Comparison of ENCODE assay signal across 22 cellular contexts in genomic region chr17:40580140-40580539, GRCh38. TPM values are rescaled to one million over a fixed set of nuclear protein-coding genes. Genes with fewer than 3 reads are reported as not detected.
A peak's percentile ranks its signal among the peaks of the same experiment; 100 is the strongest.
DNase-seq lines count a peak whose midpoint lies in the region; ATAC-seq and TF ChIP-seq lines count a peak whose summit lies in the region.
"Had no signal": no experiment of that assay in that cellular context is flagged by ENCODE, and none has a peak within 500 bp of the region (broad histone marks: within the 10 kb centered on the region; RNA-seq: fewer than 3 reads in every experiment).

No MANE protein-coding gene starts in this region.

- dilution Hi-C loops in IMR-90 (cut with HindIII; ENCODE audit: low sequenced_read_pairs, unreplicated experiment) = no loop called here

- H2BK5ac ChIP-seq in IMR-90 (ENCODE audit: low read depth, low read length, poor library complexity, severe bottlenecking) = no peak overlapping the region

- H4K8ac ChIP-seq in IMR-90 (ENCODE audit: low read depth in 2 of 2, low read length in 2 of 2) = no peak overlapping the region

- POLR2A ChIA-PET in IMR-90 (lab: Charles Lee; ENCODE audit: unreplicated experiment) = no interaction called here
- POLR2A ChIA-PET in activated naive CD8-positive, alpha-beta T cell treated with anti-CD3 and anti-CD28 coated beads, Interleukin-2, amount 10 ng/mL, durations not matched to agents 7 days and 5 days (lab: Charles Lee) = interaction anchor here (2.9 to 3.6 kb wide), 2 partner anchors 17 to 23 kb away, joined by 31 to 65 read pairs; partner anchors contain the start of gene CCR7

- no peak overlapping the region for H4K91ac ChIP-seq in IMR-90 (ENCODE audit: insufficient read depth, low read depth, low read length)

- no peak overlapping the region for H3K4me3 Mint-ChIP-seq in activated CD4-positive, alpha-beta T cell treated with anti-CD3 and anti-CD28 coated beads, Interleukin-2, amount 10 ng/mL, durations not matched to agents 24 days and 14 days
- H3K4me3 Mint-ChIP-seq in activated naive CD8-positive, alpha-beta T cell treated with anti-CD3 and anti-CD28 coated beads, Interleukin-2, amount 10 ng/mL, durations not matched to agents 7 days and 5 days = no peak overlapping the region

- no peaks in the 10 kb centered on the region for H3K9me1 ChIP-seq in IMR-90 (ENCODE audit: insufficient read depth, low read length)

- TF ChIP-seq POLR2A in IMR-90 (IDR thresholded peaks at IDR 0.05; ENCODE audit: low read depth, low read length) (no peak), spleen (IDR thresholded peaks at IDR 0.05) (no peak)

- no peak overlapping the region for H3K56ac ChIP-seq in IMR-90 (ENCODE audit: extremely low read depth, insufficient read depth, low read length)

- H3K79me1 ChIP-seq in IMR-90 (ENCODE audit: low read depth in 1 of 2, low read length in 2 of 2) = no peaks in the 10 kb centered on the region

- peaks cover 70% of the 10 kb centered on the region for H3K4me1 Mint-ChIP-seq in activated CD4-positive, alpha-beta T cell treated with anti-CD3 and anti-CD28 coated beads, Interleukin-2, amount 10 ng/mL, durations not matched to agents 24 days and 14 days
- H3K4me1 Mint-ChIP-seq in activated naive CD8-positive, alpha-beta T cell treated with anti-CD3 and anti-CD28 coated beads, Interleukin-2, amount 10 ng/mL, durations not matched to agents 7 days and 5 days = peaks cover 70% of the 10 kb centered on the region

- DNase-seq in activated CD4-positive, alpha-beta T cell treated with anti-CD3 and anti-CD28 coated beads, Interleukin-2, amount 10 ng/mL, durations not matched to agents 24 days and 14 days = no peak
- DNase-seq in activated CD4-positive, alpha-beta T cell treated with anti-CD3 and anti-CD28 coated beads, Interleukin-2, amount 50 U/mL, for 4 hours = no peak
- DNase-seq in IMR-90 (no peak), spleen (no peak), SK-N-DZ (ENCODE audit: low spot score) (no peak), NCI-H345 (lab: John Stamatoyannopoulos, UW) (no peak)
- DNase-seq in activated naive CD8-positive, alpha-beta T cell treated with anti-CD3 and anti-CD28 coated beads, Interleukin-2, amount 10 ng/mL, durations not matched to agents 7 days and 5 days = no peak
- DNase-seq: COR-L47, H7, NCI-H1105, NCI-H1694, NCI-H2107, NCI-H226, NCI-H69, OCI-M1, SIG-M5 had no signal

- in situ Hi-C loops in IMR-90 (cut with MboI; ENCODE audit: low sequenced_read_pairs) = no loop called here

- TF ChIP-seq RAD21 in IMR-90 (IDR thresholded peaks at IDR 0.05; ENCODE audit: low read length) = no peak

- no peak overlapping the region for H3K23ac ChIP-seq in IMR-90 (ENCODE audit: low read depth, low read length)

- no peak overlapping the region for H2AK9ac ChIP-seq in IMR-90 (replicated peaks; ENCODE audit: low read depth, low read length, poor library complexity)

- ATAC-seq in IMR-90 (ENCODE audit: low read depth) (no peak), GM19395 (IDR thresholded peaks at IDR 0.05; ENCODE audit: unreplicated experiment) (no peak)
- ATAC-seq in activated naive CD8-positive, alpha-beta T cell treated with anti-CD3 and anti-CD28 coated beads, Interleukin-2, amount 10 ng/mL, durations not matched to agents 7 days and 5 days (ENCODE audit: low read depth) = no peak

- no peak overlapping the region for H3K18ac ChIP-seq in IMR-90 (ENCODE audit: low read depth, low read length)

- H3K9me3 ChIP-seq in IMR-90 (ENCODE audit: control insufficient read depth, insufficient read depth, low read length) (0 out of 2 replicates have a peak, but pooled peaks cover 2% of the 10 kb centered on the region), spleen (peaks cover 0 to 16% (median 9%) of the 10 kb centered on the region in 8 donors)

- H3K4ac ChIP-seq in IMR-90 (ENCODE audit: low read depth, low read length) = no peak overlapping the region

- no peak overlapping the region for H4K5ac ChIP-seq in IMR-90 (ENCODE audit: low read depth, low read length)

- peak overlapping the region; percentile 65 for H3K27ac Mint-ChIP-seq in activated CD4-positive, alpha-beta T cell treated with anti-CD3 and anti-CD28 coated beads, Interleukin-2, amount 10 ng/mL, durations not matched to agents 24 days and 14 days
- peak overlapping the region; percentile 79 for H3K27ac Mint-ChIP-seq in activated naive CD8-positive, alpha-beta T cell treated with anti-CD3 and anti-CD28 coated beads, Interleukin-2, amount 10 ng/mL, durations not matched to agents 7 days and 5 days

- H3K9me3 Mint-ChIP-seq in activated CD4-positive, alpha-beta T cell treated with anti-CD3 and anti-CD28 coated beads, Interleukin-2, amount 10 ng/mL, durations not matched to agents 24 days and 14 days = peaks cover 19% of the 10 kb centered on the region
- H3K9me3 Mint-ChIP-seq in activated naive CD8-positive, alpha-beta T cell treated with anti-CD3 and anti-CD28 coated beads, Interleukin-2, amount 10 ng/mL, durations not matched to agents 7 days and 5 days = peaks cover 19% of the 10 kb centered on the region

- no peak overlapping the region for H2BK20ac ChIP-seq in IMR-90 (ENCODE audit: low read depth, low read length)

- no peak overlapping the region for H3K9ac ChIP-seq in IMR-90 (ENCODE audit: low read depth, low read length)
- H3K9ac ChIP-seq: BLaER1 had no signal

- TF ChIP-seq CTCF in IMR-90 (conservative IDR thresholded peaks at IDR 0.05; ENCODE audit: low read depth, low read length) (no peak), spleen (IDR thresholded peaks at IDR 0.05 in 8 of 11, conservative IDR thresholded peaks at IDR 0.05 in 3 of 11) (no peak)

- H3K4me2 ChIP-seq in IMR-90 (ENCODE audit: low read depth, low read length) = no peak overlapping the region
- H3K4me2 ChIP-seq: BLaER1 had no signal

- no peak overlapping the region for H3K27ac ChIP-seq in IMR-90 (ENCODE audit: insufficient read depth, low read length)
- H3K27ac ChIP-seq in spleen = peak overlapping the region in 5 of 8 donors; percentile 67 to 90 (median 80)
- H3K27ac ChIP-seq: BLaER1 had no signal

- peaks cover 22% of the 10 kb centered on the region for H3K36me3 Mint-ChIP-seq in activated CD4-positive, alpha-beta T cell treated with anti-CD3 and anti-CD28 coated beads, Interleukin-2, amount 10 ng/mL, durations not matched to agents 24 days and 14 days (ENCODE audit: low read depth)
- peaks cover 31% of the 10 kb centered on the region for H3K36me3 Mint-ChIP-seq in activated naive CD8-positive, alpha-beta T cell treated with anti-CD3 and anti-CD28 coated beads, Interleukin-2, amount 10 ng/mL, durations not matched to agents 7 days and 5 days

- no peak overlapping the region for H2AFZ ChIP-seq in IMR-90 (replicated peaks; ENCODE audit: low read length, poor library complexity)

- H3K14ac ChIP-seq in IMR-90 (replicated peaks; ENCODE audit: low read depth, low read length) = no peak overlapping the region

- H3K27me3 ChIP-seq in IMR-90 (ENCODE audit: control insufficient read depth, insufficient read depth, low read length) = peaks cover 36% of the 10 kb centered on the region
- H3K27me3 ChIP-seq in spleen (replicated peaks in 1 of 7) = no peaks in the 10 kb centered on the region
- H3K27me3 ChIP-seq: BLaER1 had no signal

- intact Hi-C loops in activated CD4-positive, alpha-beta T cell treated with anti-CD3 and anti-CD28 coated beads, Interleukin-2, amount 10 ng/mL, durations not matched to agents 24 days and 14 days (cut with micrococcal nuclease) = no loop called here
- intact Hi-C loops in IMR-90 (cut with micrococcal nuclease) (no loop called here), spleen (cut with DNase I; ENCODE audit: low total_unique reads) (no loop called here)

- H3K27me3 Mint-ChIP-seq in activated CD4-positive, alpha-beta T cell treated with anti-CD3 and anti-CD28 coated beads, Interleukin-2, amount 10 ng/mL, durations not matched to agents 24 days and 14 days = no peaks in the 10 kb centered on the region
- H3K27me3 Mint-ChIP-seq in activated naive CD8-positive, alpha-beta T cell treated with anti-CD3 and anti-CD28 coated beads, Interleukin-2, amount 10 ng/mL, durations not matched to agents 7 days and 5 days = no peaks in the 10 kb centered on the region

- H2AK5ac ChIP-seq in IMR-90 (ENCODE audit: low read depth, low read length) = no peak overlapping the region

- no peaks in the 10 kb centered on the region for H3K4me1 ChIP-seq in IMR-90 (ENCODE audit: control insufficient read depth, insufficient read depth, low read length)
- H3K4me1 ChIP-seq in spleen = peaks cover 22 to 68% (median 37%) of the 10 kb centered on the region in 6 donors

- H3K36me3 ChIP-seq in IMR-90 (ENCODE audit: control insufficient read depth, insufficient read depth, low read length) (no peaks in the 10 kb centered on the region), spleen (no peaks in the 10 kb centered on the region)
- H3K36me3 ChIP-seq: BLaER1 had no signal

- H4K20me1 ChIP-seq in IMR-90 (ENCODE audit: insufficient read depth, low read length) = no peaks in the 10 kb centered on the region
- H4K20me1 ChIP-seq: BLaER1 had no signal

- no peak overlapping the region for H2BK15ac ChIP-seq in IMR-90 (ENCODE audit: low read depth, low read length)

- H2BK120ac ChIP-seq in IMR-90 (ENCODE audit: low read depth, low read length) = no peak overlapping the region

- CTCF ChIA-PET in IMR-90 (lab: Yijun Ruan, JAX) = no interaction called here

- BruUV-seq in IMR-90 (replicated peaks; lab: Mats Ljungman, UMichigan) = no TSS peak

- H3K4me3 ChIP-seq in IMR-90 (ENCODE audit: insufficient read depth, low read depth, low read length) (no peak overlapping the region), spleen (no peak overlapping the region)
- H3K4me3 ChIP-seq: BLaER1 had no signal

TF ChIP-seq in IMR-90, 13 proteins besides CTCF, POLR2A, EP300 and RAD21:
- peak; percentile 37; the same call in 1 of the 2 replicates for TF ChIP-seq CEBPB (IDR thresholded peaks at IDR 0.05; ENCODE audit: low read depth, low read length)
- no peak for TF ChIP-seq BHLHE40 (IDR thresholded peaks at IDR 0.05; ENCODE audit: low read depth, low read length)
TF ChIP-seq in IMR-90: peak in this region for 1.

RNA-seq across cellular contexts. Expression of gene CCR7, which starts 14.9 kb away (rescaled TPM):
- 217 and 220 TPM in 2 replicates for total RNA-seq in activated CD4-positive, alpha-beta T cell treated with anti-CD3 and anti-CD28 coated beads, Interleukin-2, amount 10 ng/mL, durations not matched to agents 24 days and 14 days
- 0.28 and 0.36 TPM in 2 replicates for total RNA-seq in IMR-90 (2012; rRNA removed)
- 0.14 and 0.22 TPM in 2 replicates for polyA plus RNA-seq in IMR-90 (2012; rRNA removed)
- polyA plus RNA-seq in IMR-90 (2012; cell fraction: cytosol; rRNA removed) = 0.16 TPM in 1 of 2 replicates, not detected in the other
- 0.23 and 0.39 TPM in 2 replicates for polyA plus RNA-seq in IMR-90 (2012; cell fraction: nucleus; rRNA removed; ENCODE audit: low replicate concordance)
- 100 to 1,000 TPM; 231 to 238 TPM for total RNA-seq in activated naive CD8-positive, alpha-beta T cell treated with anti-CD3 and anti-CD28 coated beads, Interleukin-2, amount 10 ng/mL, durations not matched to agents 7 days and 5 days
- 10 to 100 TPM; 31.9 to 77.4 (median 49.9) TPM for total RNA-seq in spleen
- 10 to 100 TPM; 29.0 to 79.1 (median 63.5) TPM for polyA plus RNA-seq in spleen
- 0.07 TPM in 1 of 2 replicates, not detected in the other for polyA plus RNA-seq in SK-N-DZ (2014; cell fraction: cytosol; rRNA removed)
- polyA plus RNA-seq in SK-N-DZ (2014; cell fraction: nucleus; rRNA removed) = not detected in 2 replicates
- total RNA-seq: A172, HT-29, LHCN-M2, RPMI7951 had no signal

Comparison
In these comparisons a context has a peak if more than half of its experiments do, and no peak if none do; other contexts are left out.
1. RNA of gene CCR7, which starts 14.9 kb away (total RNA-seq): 231 to 238 TPM in activated naive CD8-positive, alpha-beta T cell treated with anti-CD3 and anti-CD28 coated beads, Interleukin-2, amount 10 ng/mL, durations not matched to agents 7 days and 5 days, 217 to 220 TPM in activated CD4-positive, alpha-beta T cell treated with anti-CD3 and anti-CD28 coated beads, Interleukin-2, amount 10 ng/mL, durations not matched to agents 24 days and 14 days and 31.9 to 77.4 TPM in spleen; 0.28 to 0.36 TPM in IMR-90; every median in the first group is over 10 times any median in the second.